ENCODE assay signal across 11 cellular contexts in the genomic region with DNA sequence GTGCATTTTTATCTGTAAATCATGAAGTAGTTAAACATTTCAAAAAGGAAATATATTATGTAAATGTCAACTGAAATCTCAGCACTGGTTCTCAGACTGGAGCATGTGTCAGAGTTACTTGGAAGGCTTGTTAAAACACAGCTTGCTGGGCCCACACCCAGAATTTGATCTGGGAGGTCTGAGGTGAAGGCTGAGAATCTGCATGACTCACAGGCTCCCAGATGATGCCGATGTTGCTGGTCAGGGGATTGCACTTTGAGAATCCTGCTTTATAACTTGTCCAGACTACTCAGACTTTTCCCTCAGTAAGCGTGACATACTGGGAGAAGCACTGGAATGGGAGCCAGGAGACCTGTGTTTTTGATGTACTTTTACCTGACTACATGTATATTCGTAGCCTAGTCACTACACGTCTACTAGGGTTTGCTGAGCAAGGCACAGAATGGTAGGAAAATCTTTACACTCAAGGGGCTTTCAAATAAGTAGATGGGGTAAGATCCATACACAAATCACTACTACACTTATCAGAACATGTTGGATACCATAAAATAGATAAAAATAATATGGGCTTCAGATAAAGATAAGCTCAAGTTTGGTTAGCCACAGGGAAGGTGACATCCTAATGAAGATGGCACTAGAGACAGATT.
DNase-seq lines count a peak whose midpoint lies in the region; ATAC-seq and TF ChIP-seq lines count a peak whose summit lies in the region.
"Had no signal": no experiment of that assay in that cellular context is flagged by ENCODE, and none has a peak within 500 bp of the region (broad histone marks: within the 10 kb centered on the region; RNA-seq: fewer than 3 reads in every experiment).

No MANE protein-coding gene starts in this region.

- no peaks in the 10 kb centered on the region for H3K36me3 ChIP-seq in HCT116 (ENCODE audit: control insufficient read depth in 1 of 2, insufficient read depth in 2 of 2, low read length in 2 of 2)
- no peaks in the 10 kb centered on the region for H3K36me3 ChIP-seq in adipocyte (ENCODE audit: control insufficient read depth, insufficient read depth, low read length, severe bottlenecking)
- H3K36me3 ChIP-seq in hepatocyte (replicated peaks; ENCODE audit: insufficient read depth, low read depth), result no peaks in the 10 kb centered on the region
- H3K36me3 ChIP-seq: cardiac muscle cell had no signal

- TF ChIP-seq POLR2A in HCT116 (IDR thresholded peaks at IDR 0.05; ENCODE audit: borderline replicate concordance, extremely low read depth, insufficient read depth, insufficient read length), result no peak

- POLR2A ChIA-PET in HCT116 (lab: Charles Lee), result no interaction called here

- H3K27me3 ChIP-seq in HCT116 (ENCODE audit: insufficient read depth, low read length) (no peaks in the 10 kb centered on the region), adipocyte (replicated peaks; ENCODE audit: control insufficient read depth, insufficient read depth, low read length) (no peaks in the 10 kb centered on the region), hepatocyte (no peaks in the 10 kb centered on the region)
- H3K27me3 ChIP-seq: cardiac muscle cell had no signal

- H3K27ac ChIP-seq in HCT116 (ENCODE audit: low read depth, low read length) (no peak overlapping the region), hepatocyte (peak overlapping the region; percentile 26)
- H3K27ac ChIP-seq: cardiac muscle cell had no signal

- CTCF ChIA-PET in HCT116 (lab: Charles Lee), result interaction anchor here (0.7 to 1.3 kb wide), 2 partner anchors 15 to 642 kb away, joined by 3 read pairs; no protein-coding TSS in a partner anchor

- H3K9me3 ChIP-seq in HCT116 (ENCODE audit: control insufficient read depth in 1 of 2, insufficient read depth in 1 of 2, low read depth in 1 of 2, low read length in 2 of 2), result no peaks in the 10 kb centered on the region
- no peaks in the 10 kb centered on the region for H3K9me3 ChIP-seq in adipocyte (ENCODE audit: control insufficient read depth, low read length)
- H3K9me3 ChIP-seq in hepatocyte (ENCODE audit: low read depth), result no peaks in the 10 kb centered on the region

- DNase-seq in HCT116 (ENCODE audit: low read depth, low spot score) (peak; percentile 58), adipocyte (ENCODE audit: low read depth) (peak; percentile 96), hepatocyte (ENCODE audit: low spot score) (peak; percentile 61), stromal cell of bone marrow (ENCODE audit: low read depth) (peak; percentile 99), cerebellum (ENCODE audit: low spot score) (no peak), NCI-H2227 treated with DMSO at 0.1 percent for 48 hours (lab: John Stamatoyannopoulos, UW) (no peak), cerebellar nuclear complex (lab: John Stamatoyannopoulos, UW) (no peak), KG1 (lab: John Stamatoyannopoulos, UW) (no peak)
- DNase-seq: activated CD4-positive, alpha-beta memory T cell treated with anti-CD3 and anti-CD28 coated beads for 36 hours had no signal

- no peak overlapping the region for H3K9ac ChIP-seq in HCT116 (ENCODE audit: low read length)
- H3K9ac ChIP-seq in adipocyte (ENCODE audit: low read length), result no peak overlapping the region

- H3K4me3 ChIP-seq in HCT116 (replicated peaks in 1 of 2; ENCODE audit: low read depth in 1 of 2, low read length in 2 of 2) (no peak overlapping the region), adipocyte (ENCODE audit: low read length) (no peak overlapping the region), hepatocyte (no peak overlapping the region)
- H3K4me3 ChIP-seq: cardiac muscle cell had no signal

- no peaks in the 10 kb centered on the region for H3K79me2 ChIP-seq in HCT116 (ENCODE audit: insufficient read depth, low read length)
- H3K79me2 ChIP-seq in hepatocyte, result no peaks in the 10 kb centered on the region

- H3K4me2 ChIP-seq in HCT116 (ENCODE audit: low read length) (peak overlapping the region; percentile 48), hepatocyte (no peak overlapping the region)

- TF ChIP-seq RAD21 in HCT116 (IDR thresholded peaks at IDR 0.05; ENCODE audit: low read depth), result peak; percentile 7; the same call in 1 of the 2 replicates

- 57% methylated on average over 4 of the region's 4 CpGs for WGBS in hepatocyte (ENCODE audit: low lambda C conversion rate, missing lambda C conversion rate)

- RAD21 ChIA-PET in HCT116 (lab: Charles Lee; ENCODE audit: low non-redundant PET in 1 of 2, low total read pairs in 2 of 2, uncharacterized antibody in 2 of 2, unreplicated experiment in 2 of 2), result no interaction called here

- H2AFZ ChIP-seq in HCT116 (ENCODE audit: low read depth, low read length, poor library complexity, severe bottlenecking) (no peak overlapping the region), hepatocyte (no peak overlapping the region)

- H3K4me1 ChIP-seq in HCT116 (ENCODE audit: control insufficient read depth in 1 of 2, insufficient read depth in 2 of 2, low read length in 2 of 2) (peaks cover 5 to 15% of the 10 kb centered on the region in 2 experiments), adipocyte (ENCODE audit: control insufficient read depth, insufficient read depth, low read length) (peaks cover 17% of the 10 kb centered on the region), hepatocyte (ENCODE audit: insufficient read depth) (peaks cover 6% of the 10 kb centered on the region)

- H3K9me2 ChIP-seq in HCT116 (ENCODE audit: insufficient read depth), result no peaks in the 10 kb centered on the region
- H3K9me2 ChIP-seq in hepatocyte (replicated peaks; ENCODE audit: insufficient read depth), result no peaks in the 10 kb centered on the region

- ATAC-seq in HCT116, result peak; percentile 88
- ATAC-seq: right cardiac atrium had no signal

- no peaks in the 10 kb centered on the region for H4K20me1 ChIP-seq in HCT116 (ENCODE audit: insufficient read depth)
- H4K20me1 ChIP-seq in hepatocyte (ENCODE audit: insufficient read depth, poor library complexity, severe bottlenecking), result no peaks in the 10 kb centered on the region

- no TSS peak for BruUV-seq in HCT116 (replicated peaks; lab: Mats Ljungman, UMichigan)

- TF ChIP-seq CTCF in HCT116 (IDR thresholded peaks at IDR 0.05 in 2 of 3, conservative IDR thresholded peaks at IDR 0.05 in 1 of 3; ENCODE audit: borderline replicate concordance in 1 of 3, insufficient read depth in 1 of 3, low read depth in 2 of 3, low read length in 2 of 3), result no peak
- TF ChIP-seq CTCF in hepatocyte (IDR thresholded peaks at IDR 0.05; ENCODE audit: poor library complexity), result no peak

- intact Hi-C loops in HCT116 (cut with micrococcal nuclease), result no loop called here

TF ChIP-seq in HCT116, 20 proteins besides CTCF, POLR2A, EP300 and RAD21:
- TF ChIP-seq SP1 (IDR thresholded peaks at IDR 0.05; ENCODE audit: low read depth), result peak; percentile 57
- TF ChIP-seq SIN3A (IDR thresholded peaks at IDR 0.05; ENCODE audit: low read depth), result peak; percentile 53; the same call in 1 of the 2 replicates
- TF ChIP-seq EZH2 (IDR thresholded peaks at IDR 0.05), result no peak
- no peak for TF ChIP-seq ZFX (IDR thresholded peaks at IDR 0.05)
- TF ChIP-seq CEBPB (IDR thresholded peaks at IDR 0.05; ENCODE audit: low read depth), result no peak
- no peak for TF ChIP-seq EZH2phosphoT487 (IDR thresholded peaks at IDR 0.05; ENCODE audit: borderline replicate concordance)
- peak; percentile 55 for TF ChIP-seq FOSL1 (IDR thresholded peaks at IDR 0.05; ENCODE audit: low read depth)
- TF ChIP-seq ELF1 (IDR thresholded peaks at IDR 0.05; ENCODE audit: borderline replicate concordance, low read depth), result no peak
- TF ChIP-seq CBX3 (IDR thresholded peaks at IDR 0.05; ENCODE audit: low read depth), result no peak
- TF ChIP-seq, protein P1, sequence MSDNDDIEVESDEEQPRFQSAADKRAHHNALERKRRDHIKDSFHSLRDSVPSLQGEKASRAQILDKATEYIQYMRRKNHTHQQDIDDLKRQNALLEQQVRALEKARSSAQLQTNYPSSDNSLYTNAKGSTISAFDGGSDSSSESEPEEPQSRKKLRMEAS (IDR thresholded peaks at IDR 0.05), result peak; percentile 44
- TF ChIP-seq JUND (IDR thresholded peaks at IDR 0.05), result peak; percentile 57
- TF ChIP-seq POLR2AphosphoS5 (IDR thresholded peaks at IDR 0.05; ENCODE audit: low read depth, low read length), result no peak

Comparison
In these comparisons a context has a peak if more than half of its experiments do, and no peak if none do; other contexts are left out.
1. DNase-seq: peak in HCT116 (single experiment), adipocyte (single experiment), hepatocyte (single experiment) and stromal cell of bone marrow (single experiment); none in cerebellum (single experiment), NCI-H2227 treated with DMSO at 0.1 percent for 48 hours (single experiment), cerebellar nuclear complex (0 of 2) and KG1 (single experiment).